Comparison of ENCODE assay signal across 9 cellular contexts in genomic region chr3:150995510-150995909, GRCh38. TPM values are rescaled to one million over a fixed set of nuclear protein-coding genes. Genes with fewer than 3 reads are reported as not detected.
"Had no signal": no experiment of that assay in that cellular context is flagged by ENCODE, and none has a peak within 500 bp of the region (broad histone marks: within the 10 kb centered on the region; RNA-seq: fewer than 3 reads in every experiment).

No MANE protein-coding gene starts in this region.

- H3K4me3 ChIP-seq: GM12878 had no signal

- ATAC-seq: GM12878 had no signal

- FAIRE-seq: G401.6, GM12878, GM12891, GM12892, GM18507, GM19239 had no signal

- DNase-seq: GDM1, GF-D8 had no signal

RNA-seq across cellular contexts. Expression of gene CLRN1, which starts 23.0 kb away (rescaled TPM):
- total RNA-seq: G401, GM12878 had no signal
- polyA plus RNA-seq: GM12878 had no signal
